In the genomic region with DNA sequence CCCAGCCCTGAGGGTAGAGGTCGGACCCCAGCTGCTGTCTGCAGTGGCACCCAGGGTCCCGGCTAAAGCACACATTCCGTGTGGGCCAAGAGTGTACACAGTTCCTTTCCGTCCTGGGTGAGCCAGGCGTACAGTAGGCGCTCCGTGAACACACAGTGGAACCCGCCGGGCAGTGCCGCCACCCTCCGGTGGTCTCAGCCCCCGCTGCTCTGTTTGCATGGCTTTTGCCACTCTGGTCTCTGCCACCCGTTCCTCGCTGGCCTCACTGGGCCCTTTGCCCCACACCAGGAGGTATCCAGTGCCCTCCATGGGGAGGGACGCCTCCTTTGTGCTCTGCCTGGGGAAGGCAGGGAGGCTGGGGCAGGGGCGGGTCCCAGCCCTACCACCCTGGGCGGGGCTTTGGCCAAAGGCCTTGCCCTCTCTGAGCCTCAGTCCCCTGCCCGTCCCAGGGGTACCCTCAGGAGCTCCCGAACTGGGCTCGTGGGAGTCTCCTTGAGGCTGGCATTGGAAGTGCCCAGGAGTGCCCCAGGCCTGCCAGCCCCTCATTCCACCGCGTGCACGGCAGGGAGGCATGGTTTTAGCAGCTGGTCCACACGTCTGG, we compare ENCODE assay signal across 10 cellular contexts. TPM values are rescaled to one million over a fixed set of nuclear protein-coding genes. Genes with fewer than 3 reads are reported as not detected.
DNase-seq lines count a peak whose midpoint lies in the region; ATAC-seq and TF ChIP-seq lines count a peak whose summit lies in the region.
"Had no signal": no experiment of that assay in that cellular context is flagged by ENCODE, and none has a peak within 500 bp of the region (broad histone marks: within the 10 kb centered on the region; RNA-seq: fewer than 3 reads in every experiment).

No MANE protein-coding gene starts in this region.

- H3K27me3 ChIP-seq in BLaER1 (no peaks in the 10 kb centered on the region), SJSA1 (replicated peaks) (no peaks in the 10 kb centered on the region), psoas muscle (ENCODE audit: insufficient read depth in 3 of 3, low read length in 2 of 3) (no peaks in the 10 kb centered on the region)

- peak overlapping the region; percentile 91 for H3K4me2 ChIP-seq in BLaER1

- 53 to 54% (median 53%) methylated on average over 22 to 24 of the region's 24 CpGs for WGBS in psoas muscle, 3 donors

- H3K27ac ChIP-seq in BLaER1 (peak overlapping the region; percentile 87), SJSA1 (peak overlapping the region; percentile 86), psoas muscle (no peak overlapping the region)
- H3K27ac ChIP-seq: parathyroid adenoma had no signal

- H4K20me1 ChIP-seq in BLaER1 = peaks cover 12% of the 10 kb centered on the region; the same call in 1 of the 2 replicates

- no peak for ATAC-seq in left ventricle myocardium superior
- ATAC-seq in psoas muscle = no peak
- ATAC-seq: CD8-positive, alpha-beta T cell had no signal

- peak overlapping the region; percentile 72 for H3K9ac ChIP-seq in BLaER1
- H3K9ac ChIP-seq: parathyroid adenoma had no signal

- DNase-seq in SJSA1 (ENCODE audit: low read depth in 1 of 2, low spot score in 2 of 2) (no peak), left ventricle myocardium superior (peak; percentile 37), psoas muscle (peak; percentile 22 to 57), SKM-1 treated with dmso at 0.1 percent for 144 hours (lab: John Stamatoyannopoulos, UW; ENCODE audit: unreplicated experiment) (no peak), islet precursor cell (no peak)
- no peak for DNase-seq in stimulated activated CD4-positive, alpha-beta T cell treated with anti-CD3 and anti-CD28 coated beads, Interleukin-12 subunit alpha, Interleukin-12 subunit beta, amount 100 ng/mL, for 4 hours
- no peak for DNase-seq in stimulated activated naive CD4-positive, alpha-beta T cell treated with Interleukin-2 at 50 U/mL for 16 hours (lab: John Stamatoyannopoulos, UW)
- DNase-seq: CD8-positive, alpha-beta T cell had no signal

- H3K4me3 ChIP-seq in BLaER1 = peak overlapping the region; percentile 48; the same call in 1 of the 2 replicates
- H3K4me3 ChIP-seq in SJSA1 = no peak overlapping the region
- H3K4me3 ChIP-seq in psoas muscle = no peak overlapping the region

- H3K9me3 ChIP-seq in BLaER1 (no peaks in the 10 kb centered on the region), SJSA1 (replicated peaks) (no peaks in the 10 kb centered on the region; the same call in 1 of the 2 replicates), psoas muscle (no peaks in the 10 kb centered on the region)

- no peak for TF ChIP-seq CTCF in psoas muscle (IDR thresholded peaks at IDR 0.05)

- H3K36me3 ChIP-seq in BLaER1 (peaks cover 2% of the 10 kb centered on the region; the same call in 1 of the 2 replicates), SJSA1 (peaks cover 6% of the 10 kb centered on the region), psoas muscle (ENCODE audit: insufficient read depth in 1 of 2, low read depth in 1 of 2) (no peaks in the 10 kb centered on the region)

- intact Hi-C loops in left ventricle myocardium superior (cut with micrococcal nuclease) (no loop called here), psoas muscle (cut with DNase I) (loop anchor here in 1 of 2 donors (10.0 kb wide), 1 partner anchor 47 kb away; no protein-coding TSS in a partner anchor)

- H3K4me1 ChIP-seq in BLaER1 (peaks cover 92% of the 10 kb centered on the region), SJSA1 (replicated peaks) (peaks cover 46% of the 10 kb centered on the region), psoas muscle (peaks cover 56% of the 10 kb centered on the region)

RNA-seq across cellular contexts. Expression of a gene that starts 13.0 kb away (rescaled TPM):
- total RNA-seq in SJSA1 (2014; rRNA removed; shearing (Covaris generic)) = 14.3 and 18.8 TPM in 2 replicates
- total RNA-seq in left ventricle myocardium superior (5.5 TPM), psoas muscle (10 to 100 TPM in 1 of 4 donors, 1 to 10 TPM in 3; 6.5 to 12.7 (median 7.8) TPM)
- polyA plus RNA-seq in psoas muscle = 10 to 100 TPM; 13.1 to 29.5 (median 13.3) TPM

RNA-seq across cellular contexts. Expression of a gene that starts 19.4 kb away (rescaled TPM):
- total RNA-seq in SJSA1 (2014; rRNA removed; shearing (Covaris generic)) = 26.4 and 39.4 TPM in 2 replicates
- total RNA-seq in left ventricle myocardium superior (533 TPM), psoas muscle (100 to 1,000 TPM in 1 of 4 donors, 10 to 100 TPM in 3; 19.5 to 116 (median 33.0) TPM)
- polyA plus RNA-seq in psoas muscle = 100 to 1,000 TPM in 1 of 3 donors, 10 to 100 TPM in 2; 21.2 to 383 (median 67.0) TPM

RNA-seq across cellular contexts. Expression of a gene that starts 20.4 kb away (rescaled TPM):
- total RNA-seq in SJSA1 (2014; rRNA removed; shearing (Covaris generic)) = 17.6 and 19.6 TPM in 2 replicates
- total RNA-seq in left ventricle myocardium superior (16.4 TPM), psoas muscle (10 to 100 TPM; 15.4 to 29.5 (median 23.2) TPM)
- 10 to 100 TPM in 2 of 3 donors, 1 to 10 TPM in 1; 8.7 to 25.4 (median 14.1) TPM for polyA plus RNA-seq in psoas muscle

RNA-seq across cellular contexts. Expression of a gene that starts 20.7 kb away (rescaled TPM):
- 12.1 and 43.4 TPM in 2 replicates for total RNA-seq in SJSA1 (2014; rRNA removed; shearing (Covaris generic))
- 56.2 TPM for total RNA-seq in left ventricle myocardium superior
- 100 to 1,000 TPM in 1 of 4 donors, 10 to 100 TPM in 3; 73.6 to 101 (median 80.0) TPM for total RNA-seq in psoas muscle
- 100 to 1,000 TPM; 118 to 171 (median 141) TPM for polyA plus RNA-seq in psoas muscle

Comparison
In these comparisons a context has a peak if more than half of its experiments do, and no peak if none do; other contexts are left out.
1. DNase-seq: peak in left ventricle myocardium superior (single experiment) and psoas muscle (2 of 2); none in SJSA1 (0 of 2), stimulated activated CD4-positive, alpha-beta T cell treated with anti-CD3 and anti-CD28 coated beads, Interleukin-12 subunit alpha, Interleukin-12 subunit beta, amount 100 ng/mL, for 4 hours (single experiment), SKM-1 treated with dmso at 0.1 percent for 144 hours (single experiment), islet precursor cell (single experiment) and stimulated activated naive CD4-positive, alpha-beta T cell treated with Interleukin-2 at 50 U/mL for 16 hours (single experiment).